In the genomic region with DNA sequence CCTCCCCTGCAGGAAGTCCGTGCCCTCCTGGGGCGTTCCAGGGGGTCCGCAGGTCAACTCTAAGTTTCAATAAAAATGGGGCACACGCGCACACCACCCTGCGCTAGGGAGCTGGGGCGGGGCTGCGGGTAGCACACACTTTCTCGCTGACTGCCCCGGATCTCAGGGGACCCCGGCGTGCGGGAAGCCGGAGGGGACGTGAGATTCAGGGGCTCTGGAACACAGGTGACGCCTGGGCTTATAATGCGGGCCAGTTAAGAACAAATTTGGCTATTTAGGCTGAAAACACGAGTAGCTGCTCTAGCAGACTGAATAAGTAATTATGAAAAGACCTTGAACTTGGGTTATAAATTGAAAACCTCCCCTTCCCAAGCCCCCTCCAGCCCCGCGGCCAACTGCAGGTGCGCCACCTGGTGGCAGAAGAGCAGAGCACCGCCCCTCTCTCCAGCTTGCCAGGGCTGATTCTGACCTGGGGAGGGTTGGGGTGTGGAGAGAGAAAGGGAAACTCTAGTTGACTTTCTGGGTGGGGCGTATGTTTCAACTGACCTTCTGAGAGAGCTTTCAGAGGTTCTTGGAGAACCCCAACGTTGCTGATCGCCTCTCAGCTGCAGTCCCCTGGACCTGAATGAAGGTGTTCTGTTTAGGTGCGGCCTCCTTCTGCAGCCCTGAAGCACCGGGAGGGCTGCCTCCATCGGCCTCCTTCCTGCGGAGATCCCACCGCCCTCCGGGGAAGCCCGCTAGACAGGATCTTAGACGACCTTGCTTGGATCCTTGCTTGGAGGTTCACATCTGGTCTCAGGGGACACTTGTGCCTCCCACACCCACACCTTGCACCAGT, we compare ENCODE assay signal across 8 cellular contexts.
DNase-seq lines count a peak whose midpoint lies in the region; ATAC-seq and TF ChIP-seq lines count a peak whose summit lies in the region.

No MANE protein-coding gene starts in this region.

- TF ChIP-seq CTCF in AG09309 (IDR thresholded peaks at IDR 0.05; ENCODE audit: control insufficient read depth, insufficient read depth, low read depth, low read length, missing control alignments) (peak; percentile 97), body of pancreas (IDR thresholded peaks at IDR 0.05) (peak; percentile 64 to 94 (median 71))

- H3K9me3 ChIP-seq in HUES6 (ENCODE audit: control insufficient read depth, insufficient read depth, low read depth, low read length) = no peaks in the 10 kb centered on the region
- H3K9me3 ChIP-seq in body of pancreas = no peaks in the 10 kb centered on the region

- H3K4me3 ChIP-seq in AG09309 (ENCODE audit: control insufficient read depth, low read depth, low read length) (no peak overlapping the region), HUES6 (ENCODE audit: low read depth, low read length) (peak overlapping the region; percentile 47; the same call in 1 of the 2 replicates), body of pancreas (no peak overlapping the region)

- H3K27me3 ChIP-seq in HUES6 (ENCODE audit: control insufficient read depth, insufficient read depth, low read length) = no peaks in the 10 kb centered on the region
- no peaks in the 10 kb centered on the region for H3K27me3 ChIP-seq in body of pancreas

- whole genome bisulfite sequencing in body of pancreas, 2 donors = 18 to 27% methylated on average over 28 to 33 of the region's 33 CpGs

- H3K36me3 ChIP-seq in HUES6 (ENCODE audit: control insufficient read depth, insufficient read depth, low read length) = 0 out of 2 replicates have a peak, but pooled peaks cover 2% of the 10 kb centered on the region
- H3K36me3 ChIP-seq in body of pancreas (replicated peaks in 1 of 2; ENCODE audit: insufficient read depth in 1 of 2, low read depth in 2 of 2) = no peaks in the 10 kb centered on the region

- H3K9ac ChIP-seq in HUES6 (ENCODE audit: low read length) = no peak overlapping the region

- H3K4me1 ChIP-seq in HUES6 (ENCODE audit: control insufficient read depth, insufficient read depth, low read length) (peaks cover 19% of the 10 kb centered on the region), body of pancreas (peaks cover 44% of the 10 kb centered on the region)

- no peak overlapping the region for H3K27ac ChIP-seq in HUES6 (ENCODE audit: low read depth, low read length)
- no peak overlapping the region for H3K27ac ChIP-seq in body of pancreas

- TF ChIP-seq POLR2A in body of pancreas (IDR thresholded peaks at IDR 0.05) = no peak

- intact Hi-C loops in body of pancreas (cut with DNase I) = no loop called here

- ATAC-seq in body of pancreas (peak; percentile 48), left lobe of liver (peak; percentile 55), HG03521 (IDR thresholded peaks at IDR 0.05; ENCODE audit: unreplicated experiment) (no peak)

- DNase-seq in AG09309 (ENCODE audit: low read depth) (no peak), GM19238 (ENCODE audit: insufficient read length, low spot score) (peak; percentile 61), T-helper 2 cell (peak; percentile 13 to 39 (median 35)), body of pancreas (peak in 2 of 4 donors; percentile 36 to 45), left lobe of liver (ENCODE audit: low spot score) (peak; percentile 62)
- DNase-seq in stimulated activated CD8-positive, alpha-beta memory T cell treated with anti-CD3 and anti-CD28 coated beads, Interleukin-15, amount 100 ng/mL, for 1 hour (ENCODE audit: low read depth) = peak; percentile 37
